Comparison of ENCODE assay signal across 21 cellular contexts in genomic region chr1:66506991-66507390, GRCh38. TPM values are rescaled to one million over a fixed set of nuclear protein-coding genes. Genes with fewer than 3 reads are reported as not detected.
"Had no signal": no experiment of that assay in that cellular context is flagged by ENCODE, and none has a peak within 500 bp of the region (broad histone marks: within the 10 kb centered on the region; RNA-seq: fewer than 3 reads in every experiment).

No MANE protein-coding gene starts in this region.

- H3K27me3 ChIP-seq: dorsolateral prefrontal cortex, heart left ventricle, ovary, thyroid gland, uterus had no signal

- H3K4me1 Mint-ChIP-seq: naive thymus-derived CD8-positive, alpha-beta T cell; neural crest cell; stimulated activated effector memory CD8-positive, alpha-beta T cell treated with anti-CD3 and anti-CD28 coated beads, Interleukin-12 subunit alpha, Interleukin-12 subunit beta, amount 100 ng/mL, for 72 hours had no signal

- H3K27me3 Mint-ChIP-seq: type B pancreatic cell had no signal

- H3K36me3 ChIP-seq: heart left ventricle, ovary, suprapubic skin, thyroid gland, uterus had no signal

- H3K36me3 Mint-ChIP-seq: naive thymus-derived CD8-positive, alpha-beta T cell; stimulated activated effector memory CD8-positive, alpha-beta T cell treated with anti-CD3 and anti-CD28 coated beads, Interleukin-12 subunit alpha, Interleukin-12 subunit beta, amount 100 ng/mL, for 72 hours; type B pancreatic cell had no signal

- DNase-seq: cortex of kidney; dorsolateral prefrontal cortex; effector CD8-positive, alpha-beta T cell; foreskin keratinocyte; heart left ventricle; hippocampal formation; mucosa of descending colon; naive thymus-derived CD8-positive, alpha-beta T cell; ovary; right cardiac atrium; small intestine; stimulated activated CD4-positive, alpha-beta T cell treated with anti-CD3 and anti-CD28 coated beads, Interleukin-4, amount 100 ng/mL, for 1 hour; stimulated activated CD8-positive, alpha-beta memory T cell treated with anti-CD3 and anti-CD28 coated beads, Interleukin-4, amount 100 ng/mL, for 48 hours; stimulated activated naive CD8-positive, alpha-beta T cell treated with anti-CD3 and anti-CD28 coated beads, Interleukin-15, Interleukin-2, amounts not matched to agents 100 U/mL and 50 U/mL, for 24 hours; thyroid gland; uterus had no signal

- H3K4me3 Mint-ChIP-seq: naive thymus-derived CD8-positive, alpha-beta T cell; neural crest cell; stimulated activated effector memory CD8-positive, alpha-beta T cell treated with anti-CD3 and anti-CD28 coated beads, Interleukin-12 subunit alpha, Interleukin-12 subunit beta, amount 100 ng/mL, for 72 hours; type B pancreatic cell had no signal

- H3K27ac Mint-ChIP-seq: stimulated activated effector memory CD8-positive, alpha-beta T cell treated with anti-CD3 and anti-CD28 coated beads, Interleukin-12 subunit alpha, Interleukin-12 subunit beta, amount 100 ng/mL, for 72 hours; type B pancreatic cell had no signal

- H3K4me3 ChIP-seq: dorsolateral prefrontal cortex, heart left ventricle, mucosa of descending colon, ovary, suprapubic skin, thyroid gland, uterus had no signal

- H3K9me3 ChIP-seq: heart left ventricle, mucosa of descending colon, ovary, suprapubic skin, thyroid gland, uterus had no signal

- H3K4me1 ChIP-seq: foreskin keratinocyte, suprapubic skin, uterus had no signal

- H3K9me3 Mint-ChIP-seq: naive thymus-derived CD8-positive, alpha-beta T cell; neural crest cell; stimulated activated effector memory CD8-positive, alpha-beta T cell treated with anti-CD3 and anti-CD28 coated beads, Interleukin-12 subunit alpha, Interleukin-12 subunit beta, amount 100 ng/mL, for 72 hours; type B pancreatic cell had no signal

- H3K27ac ChIP-seq: dorsolateral prefrontal cortex, foreskin keratinocyte, heart left ventricle, ovary, suprapubic skin, thyroid gland, uterus had no signal

- FAIRE-seq: islet of Langerhans, small intestine had no signal

RNA-seq across cellular contexts. Expression of gene SGIP1, which starts 27.0 kb away (rescaled TPM):
- total RNA-seq: naive thymus-derived CD8-positive, alpha-beta T cell had no signal
